8 cellular contexts compared by ENCODE assay signal in the genomic region with DNA sequence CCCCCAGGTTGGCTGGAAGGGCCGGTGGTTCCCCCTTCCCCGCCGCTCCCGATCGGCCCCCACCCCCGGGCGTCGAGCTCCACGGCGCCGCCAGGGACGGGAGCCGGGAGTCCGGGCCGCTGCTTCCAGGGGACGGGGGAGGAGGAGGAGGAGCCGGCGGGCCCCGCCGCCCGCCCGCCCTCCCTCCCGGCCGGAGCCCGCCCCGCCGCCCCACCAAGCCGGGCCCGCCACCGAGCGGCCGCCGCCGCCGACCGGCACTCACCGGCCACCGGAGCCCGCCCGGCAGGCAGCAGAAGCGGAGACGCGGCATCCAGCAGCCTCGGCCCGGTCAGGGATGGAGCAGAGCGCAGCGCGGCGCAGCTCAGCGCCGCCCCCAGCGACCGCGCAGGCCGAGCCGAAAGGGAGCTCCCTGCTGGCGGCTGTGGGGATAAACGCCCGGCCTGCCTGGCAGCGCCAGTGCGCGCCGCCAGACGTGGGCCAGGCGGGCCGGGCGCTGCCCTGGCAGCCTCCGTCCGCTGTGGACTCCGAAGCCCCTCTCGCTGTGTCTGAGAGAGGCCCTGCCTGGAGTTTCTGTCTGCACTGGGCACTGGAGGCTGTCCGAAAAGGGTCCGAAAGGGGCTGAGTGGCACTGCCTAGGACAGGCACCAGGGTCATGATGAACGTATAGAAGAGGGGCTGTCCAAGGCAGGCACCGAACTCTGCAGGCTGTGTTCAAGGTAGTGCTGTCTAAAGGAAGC. TPM values are rescaled to one million over a fixed set of nuclear protein-coding genes. Genes with fewer than 3 reads are reported as not detected.
DNase-seq lines count a peak whose midpoint lies in the region; ATAC-seq, FAIRE-seq and TF ChIP-seq lines count a peak whose summit lies in the region.

A gene with protein sequence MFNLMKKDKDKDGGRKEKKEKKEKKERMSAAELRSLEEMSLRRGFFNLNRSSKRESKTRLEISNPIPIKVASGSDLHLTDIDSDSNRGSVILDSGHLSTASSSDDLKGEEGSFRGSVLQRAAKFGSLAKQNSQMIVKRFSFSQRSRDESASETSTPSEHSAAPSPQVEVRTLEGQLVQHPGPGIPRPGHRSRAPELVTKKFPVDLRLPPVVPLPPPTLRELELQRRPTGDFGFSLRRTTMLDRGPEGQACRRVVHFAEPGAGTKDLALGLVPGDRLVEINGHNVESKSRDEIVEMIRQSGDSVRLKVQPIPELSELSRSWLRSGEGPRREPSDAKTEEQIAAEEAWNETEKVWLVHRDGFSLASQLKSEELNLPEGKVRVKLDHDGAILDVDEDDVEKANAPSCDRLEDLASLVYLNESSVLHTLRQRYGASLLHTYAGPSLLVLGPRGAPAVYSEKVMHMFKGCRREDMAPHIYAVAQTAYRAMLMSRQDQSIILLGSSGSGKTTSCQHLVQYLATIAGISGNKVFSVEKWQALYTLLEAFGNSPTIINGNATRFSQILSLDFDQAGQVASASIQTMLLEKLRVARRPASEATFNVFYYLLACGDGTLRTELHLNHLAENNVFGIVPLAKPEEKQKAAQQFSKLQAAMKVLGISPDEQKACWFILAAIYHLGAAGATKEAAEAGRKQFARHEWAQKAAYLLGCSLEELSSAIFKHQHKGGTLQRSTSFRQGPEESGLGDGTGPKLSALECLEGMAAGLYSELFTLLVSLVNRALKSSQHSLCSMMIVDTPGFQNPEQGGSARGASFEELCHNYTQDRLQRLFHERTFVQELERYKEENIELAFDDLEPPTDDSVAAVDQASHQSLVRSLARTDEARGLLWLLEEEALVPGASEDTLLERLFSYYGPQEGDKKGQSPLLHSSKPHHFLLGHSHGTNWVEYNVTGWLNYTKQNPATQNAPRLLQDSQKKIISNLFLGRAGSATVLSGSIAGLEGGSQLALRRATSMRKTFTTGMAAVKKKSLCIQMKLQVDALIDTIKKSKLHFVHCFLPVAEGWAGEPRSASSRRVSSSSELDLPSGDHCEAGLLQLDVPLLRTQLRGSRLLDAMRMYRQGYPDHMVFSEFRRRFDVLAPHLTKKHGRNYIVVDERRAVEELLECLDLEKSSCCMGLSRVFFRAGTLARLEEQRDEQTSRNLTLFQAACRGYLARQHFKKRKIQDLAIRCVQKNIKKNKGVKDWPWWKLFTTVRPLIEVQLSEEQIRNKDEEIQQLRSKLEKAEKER (N-terminal part only) (minus strand): TSS at position 348 of the 737 bp plus-strand sequence. CDS start 13,458 bp downstream, outside the sequence.

- H3K27me3 ChIP-seq in HUES6 (ENCODE audit: control insufficient read depth, insufficient read depth, low read length), result peaks cover 16% of the 10 kb centered on the region
- no peaks in the 10 kb centered on the region for H3K27me3 ChIP-seq in fibroblast of lung (ENCODE audit: control insufficient read depth, insufficient read depth, low read length)
- no peaks in the 10 kb centered on the region for H3K27me3 ChIP-seq in naive thymus-derived CD4-positive, alpha-beta T cell (ENCODE audit: control insufficient read depth in 2 of 2, insufficient read depth in 2 of 2, low read length in 2 of 2)

- H3K36me3 ChIP-seq in HUES6 (ENCODE audit: control insufficient read depth, insufficient read depth, low read length), result no peaks in the 10 kb centered on the region
- no peaks in the 10 kb centered on the region for H3K36me3 ChIP-seq in fibroblast of lung (ENCODE audit: control insufficient read depth, insufficient read depth, low read length)
- no peaks in the 10 kb centered on the region for H3K36me3 ChIP-seq in naive thymus-derived CD4-positive, alpha-beta T cell (ENCODE audit: control insufficient read depth in 2 of 3, insufficient read depth in 3 of 3, low read length in 3 of 3)

- peak within 1 kb of the TSS; percentile 68 for H3K4me3 Mint-ChIP-seq in activated T-helper 1 cell treated with anti-CD3 and anti-CD28 coated beads, Interleukin-12 subunit alpha, Interleukin-12 subunit beta, Interleukin-2, Interleukin-4 antibody, amounts not matched to agents 30 ng/mL and 10 ng/mL and 1 ng/mL, durations not matched to agents 14 hours and 24 hours and 36 hours
- peak within 1 kb of the TSS; percentile 40 to 82 (median 56) for H3K4me3 Mint-ChIP-seq in naive thymus-derived CD4-positive, alpha-beta T cell
- H3K4me3 Mint-ChIP-seq in stimulated activated naive B cell treated with anti-CD40 and anti-IgM and Interleukin-4, amounts not matched to agents 10 μg/mL and 1 μg/mL and 100 μg/mL, for 72 hours, result peak within 1 kb of the TSS; percentile 64 to 83

- no peaks in the 10 kb centered on the region for H3K79me2 ChIP-seq in fibroblast of lung (ENCODE audit: control insufficient read depth, insufficient read depth, low read length)

- H3K27ac ChIP-seq in HUES6 (ENCODE audit: low read depth, low read length) (no peak within 1 kb of the TSS), fibroblast of lung (ENCODE audit: insufficient read depth, low read length) (peak within 1 kb of the TSS; percentile 27)
- H3K27ac ChIP-seq in naive thymus-derived CD4-positive, alpha-beta T cell (ENCODE audit: low read depth, low read length), result no peak within 1 kb of the TSS

- intact Hi-C loops in activated T-helper 1 cell treated with anti-CD3 and anti-CD28 coated beads, Interleukin-12 subunit alpha, Interleukin-12 subunit beta, Interleukin-2, Interleukin-4 antibody, amounts not matched to agents 30 ng/mL and 10 ng/mL and 1 ng/mL, durations not matched to agents 14 hours and 24 hours and 36 hours (cut with micrococcal nuclease), result loop anchor here (1.0 to 2.0 kb wide), 6 partner anchors 25 to 114 kb away; a partner anchor contains a TSS
- intact Hi-C loops in naive thymus-derived CD4-positive, alpha-beta T cell (cut with micrococcal nuclease), result loop anchor here (1.0 to 2.0 kb wide), 5 partner anchors 31 to 114 kb away; a partner anchor contains a TSS

- peak within 1 kb of the TSS; percentile 94 for H3K4me2 ChIP-seq in fibroblast of lung (ENCODE audit: extremely low read depth, insufficient read depth, low read length)

- H3K9me3 ChIP-seq in HUES6 (ENCODE audit: control insufficient read depth, insufficient read depth, low read depth, low read length) (peaks cover 5% of the 10 kb centered on the region; the same call in 1 of the 2 replicates), fibroblast of lung (ENCODE audit: control insufficient read depth, insufficient read depth, low read depth, low read length) (no peaks in the 10 kb centered on the region)
- no peaks in the 10 kb centered on the region for H3K9me3 ChIP-seq in naive thymus-derived CD4-positive, alpha-beta T cell (ENCODE audit: control insufficient read depth in 2 of 3, low read length in 3 of 3)

- H3K4me1 ChIP-seq in HUES6 (ENCODE audit: control insufficient read depth, insufficient read depth, low read length) (peaks cover 31% of the 10 kb centered on the region), fibroblast of lung (ENCODE audit: control insufficient read depth, extremely low read depth, insufficient read depth, low read length) (peaks cover 16% of the 10 kb centered on the region)
- peaks cover 10 to 13% of the 10 kb centered on the region in 2 donors for H3K4me1 ChIP-seq in naive thymus-derived CD4-positive, alpha-beta T cell (ENCODE audit: control insufficient read depth in 2 of 2, insufficient read depth in 2 of 2, low read length in 2 of 2)

- H3K4me1 Mint-ChIP-seq in activated T-helper 1 cell treated with anti-CD3 and anti-CD28 coated beads, Interleukin-12 subunit alpha, Interleukin-12 subunit beta, Interleukin-2, Interleukin-4 antibody, amounts not matched to agents 30 ng/mL and 10 ng/mL and 1 ng/mL, durations not matched to agents 14 hours and 24 hours and 36 hours (ENCODE audit: low read depth), result peaks cover 36% of the 10 kb centered on the region
- H3K4me1 Mint-ChIP-seq in naive thymus-derived CD4-positive, alpha-beta T cell, result peaks cover 5 to 33% (median 19%) of the 10 kb centered on the region in 7 donors
- peaks cover 32 to 48% of the 10 kb centered on the region in 2 donors for H3K4me1 Mint-ChIP-seq in stimulated activated naive B cell treated with anti-CD40 and anti-IgM and Interleukin-4, amounts not matched to agents 10 μg/mL and 1 μg/mL and 100 μg/mL, for 72 hours

- H3K27me3 Mint-ChIP-seq in activated T-helper 1 cell treated with anti-CD3 and anti-CD28 coated beads, Interleukin-12 subunit alpha, Interleukin-12 subunit beta, Interleukin-2, Interleukin-4 antibody, amounts not matched to agents 30 ng/mL and 10 ng/mL and 1 ng/mL, durations not matched to agents 14 hours and 24 hours and 36 hours (ENCODE audit: insufficient read depth), result peaks cover 6% of the 10 kb centered on the region
- peaks cover 0 to 13% (median 0%) of the 10 kb centered on the region in 5 donors for H3K27me3 Mint-ChIP-seq in naive thymus-derived CD4-positive, alpha-beta T cell
- H3K27me3 Mint-ChIP-seq in stimulated activated naive B cell treated with anti-CD40 and anti-IgM and Interleukin-4, amounts not matched to agents 10 μg/mL and 1 μg/mL and 100 μg/mL, for 72 hours, result peaks cover 5 to 11% of the 10 kb centered on the region in 2 donors

- peak within 1 kb of the TSS; percentile 18 for H3K27ac Mint-ChIP-seq in activated T-helper 1 cell treated with anti-CD3 and anti-CD28 coated beads, Interleukin-12 subunit alpha, Interleukin-12 subunit beta, Interleukin-2, Interleukin-4 antibody, amounts not matched to agents 30 ng/mL and 10 ng/mL and 1 ng/mL, durations not matched to agents 14 hours and 24 hours and 36 hours
- peak within 1 kb of the TSS in 7 of 9 donors; percentile 9 to 70 (median 48) for H3K27ac Mint-ChIP-seq in naive thymus-derived CD4-positive, alpha-beta T cell
- H3K27ac Mint-ChIP-seq in stimulated activated naive B cell treated with anti-CD40 and anti-IgM and Interleukin-4, amounts not matched to agents 10 μg/mL and 1 μg/mL and 100 μg/mL, for 72 hours, result peak within 1 kb of the TSS; percentile 42

- POLR2A ChIA-PET in naive thymus-derived CD4-positive, alpha-beta T cell (lab: Charles Lee), result interaction anchor here (0.7 to 2.2 kb wide), 9 partner anchors 25 to 56 kb away, joined by 3 to 10 read pairs (median 5); no protein-coding TSS in a partner anchor

- FAIRE-seq in RCC 7860 (lab: Jason Lieb, UNC), result no peak

- ATAC-seq in GM21360 (IDR thresholded peaks at IDR 0.05; ENCODE audit: unreplicated experiment), result peak; percentile 59
- ATAC-seq in naive thymus-derived CD4-positive, alpha-beta T cell, result peak; percentile 98
- peak; percentile 93 to 94 for ATAC-seq in stimulated activated naive B cell treated with anti-CD40 and anti-IgM and Interleukin-4, amounts not matched to agents 10 μg/mL and 1 μg/mL and 100 μg/mL, for 72 hours (replicated peaks)

- no peaks in the 10 kb centered on the region for H4K20me1 ChIP-seq in fibroblast of lung (ENCODE audit: control insufficient read depth, extremely low read depth, insufficient read depth, low read length)

- H3K9me3 Mint-ChIP-seq in activated T-helper 1 cell treated with anti-CD3 and anti-CD28 coated beads, Interleukin-12 subunit alpha, Interleukin-12 subunit beta, Interleukin-2, Interleukin-4 antibody, amounts not matched to agents 30 ng/mL and 10 ng/mL and 1 ng/mL, durations not matched to agents 14 hours and 24 hours and 36 hours, result peaks cover 4% of the 10 kb centered on the region
- H3K9me3 Mint-ChIP-seq in naive thymus-derived CD4-positive, alpha-beta T cell, result no peaks in the 10 kb centered on the region
- H3K9me3 Mint-ChIP-seq in stimulated activated naive B cell treated with anti-CD40 and anti-IgM and Interleukin-4, amounts not matched to agents 10 μg/mL and 1 μg/mL and 100 μg/mL, for 72 hours, result no peaks in the 10 kb centered on the region

- peak; percentile 61 to 83 for TF ChIP-seq CTCF in fibroblast of lung (conservative IDR thresholded peaks at IDR 0.05 in 1 of 2, IDR thresholded peaks at IDR 0.05 in 1 of 2; ENCODE audit: low read depth in 1 of 2, low read length in 2 of 2)

- no peaks in the 10 kb centered on the region for H3K36me3 Mint-ChIP-seq in activated T-helper 1 cell treated with anti-CD3 and anti-CD28 coated beads, Interleukin-12 subunit alpha, Interleukin-12 subunit beta, Interleukin-2, Interleukin-4 antibody, amounts not matched to agents 30 ng/mL and 10 ng/mL and 1 ng/mL, durations not matched to agents 14 hours and 24 hours and 36 hours (ENCODE audit: low read depth)
- no peaks in the 10 kb centered on the region for H3K36me3 Mint-ChIP-seq in naive thymus-derived CD4-positive, alpha-beta T cell
- no peaks in the 10 kb centered on the region for H3K36me3 Mint-ChIP-seq in stimulated activated naive B cell treated with anti-CD40 and anti-IgM and Interleukin-4, amounts not matched to agents 10 μg/mL and 1 μg/mL and 100 μg/mL, for 72 hours

- H3K4me3 ChIP-seq in HUES6 (ENCODE audit: low read depth, low read length) (peak within 1 kb of the TSS; percentile 69), fibroblast of lung (replicated peaks in 1 of 4; ENCODE audit: control extremely low read depth in 1 of 4, insufficient read depth in 1 of 4, low read depth in 3 of 4, low read length in 4 of 4) (peak within 1 kb of the TSS; percentile 54 to 67 (median 61))
- peak within 1 kb of the TSS; percentile 37 for H3K4me3 ChIP-seq in naive thymus-derived CD4-positive, alpha-beta T cell (ENCODE audit: low read length)

- H3K9ac ChIP-seq in HUES6 (ENCODE audit: low read length) (peak within 1 kb of the TSS; percentile 56), fibroblast of lung (ENCODE audit: insufficient read depth, low read length) (peak within 1 kb of the TSS; percentile 50)

- DNase-seq in COLO829 (ENCODE audit: low spot score) (peak; percentile 79), RCC 7860 (ENCODE audit: low spot score) (peak; percentile 45), fibroblast of lung (ENCODE audit: low read depth in 2 of 2) (peak; percentile 69 to 73)
- DNase-seq in activated T-helper 1 cell treated with anti-CD3 and anti-CD28 coated beads, Interleukin-12 subunit alpha, Interleukin-12 subunit beta, Interleukin-2, Interleukin-4 antibody, amounts not matched to agents 30 ng/mL and 10 ng/mL and 1 ng/mL, durations not matched to agents 14 hours and 24 hours and 36 hours (ENCODE audit: low spot score), result peak; percentile 75
- peak; percentile 58 to 85 (median 71) for DNase-seq in naive thymus-derived CD4-positive, alpha-beta T cell
- peak; percentile 78 for DNase-seq in stimulated activated naive B cell treated with anti-CD40 and anti-IgM and Interleukin-4, amounts not matched to agents 10 μg/mL and 1 μg/mL and 100 μg/mL, for 72 hours

- H2AFZ ChIP-seq in fibroblast of lung (ENCODE audit: low read length), result peak within 1 kb of the TSS; percentile 99

- CTCF ChIA-PET in naive thymus-derived CD4-positive, alpha-beta T cell (lab: Charles Lee), result interaction anchor here (0.6 to 13.5 kb wide), 11 partner anchors 9 to 269 kb away, joined by 3 to 230 read pairs (median 3); a partner anchor contains a TSS

RNA-seq across cellular contexts. Expression of the gene that starts here (rescaled TPM):
- total RNA-seq in activated T-helper 1 cell treated with anti-CD3 and anti-CD28 coated beads, Interleukin-12 subunit alpha, Interleukin-12 subunit beta, Interleukin-2, Interleukin-4 antibody, amounts not matched to agents 30 ng/mL and 10 ng/mL and 1 ng/mL, durations not matched to agents 14 hours and 24 hours and 36 hours, result 38.2 and 40.5 TPM in 2 replicates
- 50.3 and 133 TPM in 2 replicates for total RNA-seq in fibroblast of lung
- polyA plus RNA-seq in fibroblast of lung, result 11.7 and 17.5 TPM in 2 replicates
- 34.5 and 50.8 TPM in 2 replicates for polyA plus RNA-seq in fibroblast of lung (2012)
- 70.6 and 134 TPM in 2 replicates for polyA minus RNA-seq in fibroblast of lung (ENCODE audit: low replicate concordance)
- total RNA-seq in naive thymus-derived CD4-positive, alpha-beta T cell, result 100 to 1,000 TPM in 3 of 5 experiments, 10 to 100 TPM in 2; 89.5 to 144 (median 103) TPM
- polyA plus RNA-seq in naive thymus-derived CD4-positive, alpha-beta T cell, result 10 to 100 TPM; 10.2 to 23.2 TPM
